Comparison of ENCODE assay signal across 10 cellular contexts in the genomic region with DNA sequence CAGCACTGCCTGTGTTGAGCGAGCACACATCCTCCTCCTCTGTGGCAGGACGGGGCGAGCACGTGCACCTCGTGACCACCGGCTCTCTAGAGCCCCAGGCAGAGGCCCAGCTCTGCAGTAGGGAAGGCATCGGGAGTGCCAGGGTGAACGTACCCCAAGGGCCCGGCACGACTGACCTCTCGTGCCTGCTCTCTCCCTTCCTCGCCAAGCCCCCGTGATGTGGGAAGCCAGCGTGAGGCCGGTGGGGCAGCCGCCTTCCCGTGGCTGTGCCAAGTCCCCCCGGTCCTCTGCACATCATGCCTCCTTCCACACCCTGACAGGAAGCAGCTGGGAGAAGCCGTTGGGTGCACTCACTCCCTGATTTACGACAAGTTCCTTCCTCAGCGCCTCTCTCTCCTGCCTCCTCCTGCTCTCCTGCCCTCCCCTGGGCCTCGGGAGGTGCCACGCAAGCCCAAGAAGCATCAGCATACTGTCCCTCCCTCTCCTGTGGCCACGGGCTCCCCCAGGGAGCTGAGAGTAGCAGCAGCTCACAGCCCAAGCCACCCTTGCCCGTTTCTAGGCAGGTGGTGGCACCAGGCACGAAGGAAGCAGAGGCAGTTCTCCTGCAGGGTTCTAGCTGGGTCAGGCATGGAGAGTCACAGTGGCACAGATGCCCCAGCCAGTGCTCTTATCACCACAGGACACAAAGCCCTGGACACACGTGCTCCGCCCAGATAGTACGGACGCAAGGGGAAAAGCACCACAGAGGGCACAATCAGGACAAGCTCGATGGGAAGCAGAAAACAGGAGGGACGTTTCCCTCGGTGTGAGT. TPM values are rescaled to one million over a fixed set of nuclear protein-coding genes. Genes with fewer than 3 reads are reported as not detected.
A peak's percentile ranks its signal among the peaks of the same experiment; 100 is the strongest.
DNase-seq lines count a peak whose midpoint lies in the region; ATAC-seq and TF ChIP-seq lines count a peak whose summit lies in the region.
"Had no signal": no experiment of that assay in that cellular context is flagged by ENCODE, and none has a peak within 500 bp of the region (broad histone marks: within the 10 kb centered on the region; RNA-seq: fewer than 3 reads in every experiment).

No MANE protein-coding gene starts in this region.

- H4K5ac ChIP-seq in IMR-90 (ENCODE audit: low read depth, low read length) = no peak overlapping the region

- H3K18ac ChIP-seq in IMR-90 (ENCODE audit: low read depth, low read length) = no peak overlapping the region

- H3K14ac ChIP-seq in IMR-90 (replicated peaks; ENCODE audit: low read depth, low read length) = peak overlapping the region; percentile 81

- H3K4me1 Mint-ChIP-seq in T-cell = peaks cover 22 to 30% (median 28%) of the 10 kb centered on the region in 3 donors

- no peak overlapping the region for H2AFZ ChIP-seq in IMR-90 (replicated peaks; ENCODE audit: low read length, poor library complexity)

- no TSS peak for BruUV-seq in IMR-90 (replicated peaks; lab: Mats Ljungman, UMichigan)

- H3K9me3 ChIP-seq in IMR-90 (ENCODE audit: control insufficient read depth, insufficient read depth, low read length) (no peaks in the 10 kb centered on the region), heart left ventricle (peaks cover 0 to 10% (median 0%) of the 10 kb centered on the region in 12 donors)
- H3K9me3 ChIP-seq: body of pancreas had no signal

- no peaks in the 10 kb centered on the region for H3K9me3 Mint-ChIP-seq in T-cell

- H3K9ac ChIP-seq in IMR-90 (ENCODE audit: low read depth, low read length) = no peak overlapping the region

- H3K27ac ChIP-seq in IMR-90 (ENCODE audit: insufficient read depth, low read length) (no peak overlapping the region), heart left ventricle (peak overlapping the region; percentile 28 to 79 (median 62))

- H2BK20ac ChIP-seq in IMR-90 (ENCODE audit: low read depth, low read length) = peak overlapping the region; percentile 18

- H3K4me2 ChIP-seq in IMR-90 (ENCODE audit: low read depth, low read length) = no peak overlapping the region

- WGBS in IMR-90 (ENCODE audit: extremely low coverage in 2 of 2, insufficient read length in 1 of 2), 2 experiments = 60% methylated on average over 17 of the region's 33 CpGs; no CpG with 5 or more reads in 1 of the 2 experiments
- WGBS in heart left ventricle, 4 donors = 28 to 49% (median 31%) methylated on average over 26 to 33 of the region's 33 CpGs

- peak overlapping the region; percentile 64 for H2AK5ac ChIP-seq in IMR-90 (ENCODE audit: low read depth, low read length)

- H3K27ac Mint-ChIP-seq in T-cell = no peak overlapping the region
- H3K27ac Mint-ChIP-seq: mesothelial cell of epicardium had no signal

- H2BK120ac ChIP-seq in IMR-90 (ENCODE audit: low read depth, low read length) = no peak overlapping the region; the same call in 1 of the 2 replicates

- H3K9me1 ChIP-seq in IMR-90 (ENCODE audit: insufficient read depth, low read length) = peaks cover 17% of the 10 kb centered on the region

- H3K4me3 Mint-ChIP-seq in T-cell = peak overlapping the region in 1 of 3 donors; percentile 66
- H3K4me3 Mint-ChIP-seq: mesothelial cell of epicardium had no signal

- no peak for TF ChIP-seq RAD21 in IMR-90 (IDR thresholded peaks at IDR 0.05; ENCODE audit: low read length)

- H3K36me3 ChIP-seq in IMR-90 (ENCODE audit: control insufficient read depth, insufficient read depth, low read length) = peaks cover 20% of the 10 kb centered on the region
- peaks cover 0 to 19% (median 16%) of the 10 kb centered on the region in 9 donors for H3K36me3 ChIP-seq in heart left ventricle

- H2AK9ac ChIP-seq in IMR-90 (replicated peaks; ENCODE audit: low read depth, low read length, poor library complexity) = peak overlapping the region; percentile 67

- peak overlapping the region; percentile 35 for H2BK5ac ChIP-seq in IMR-90 (ENCODE audit: low read depth, low read length, poor library complexity, severe bottlenecking)

- CTCF ChIA-PET in IMR-90 (lab: Yijun Ruan, JAX) (no interaction called here), T-cell (lab: Charles Lee) (no interaction called here)

- H3K4me1 ChIP-seq in IMR-90 (ENCODE audit: control insufficient read depth, insufficient read depth, low read length) (peaks cover 11% of the 10 kb centered on the region), heart left ventricle (peaks cover 6 to 67% (median 41%) of the 10 kb centered on the region in 12 donors)

- no peak overlapping the region for H3K56ac ChIP-seq in IMR-90 (ENCODE audit: extremely low read depth, insufficient read depth, low read length)

- ATAC-seq in IMR-90 (ENCODE audit: low read depth) (peak; percentile 27), T-cell (replicated peaks in 1 of 4) (peak; percentile 31 to 62 (median 53)), heart left ventricle (peak; percentile 51 to 74 (median 64)), GM18498 (IDR thresholded peaks at IDR 0.05; ENCODE audit: unreplicated experiment) (no peak)
- peak; percentile 47 for ATAC-seq in stimulated activated naive CD8-positive, alpha-beta T cell treated with anti-CD3 and anti-CD28 coated beads, Interleukin-15, Interleukin-2, amounts not matched to agents 100 U/mL and 50 U/mL, for 24 hours
- ATAC-seq: body of pancreas had no signal

- H3K4ac ChIP-seq in IMR-90 (ENCODE audit: low read depth, low read length) = peak overlapping the region; percentile 60

- H3K27me3 ChIP-seq in IMR-90 (ENCODE audit: control insufficient read depth, insufficient read depth, low read length) = no peaks in the 10 kb centered on the region
- no peaks in the 10 kb centered on the region for H3K27me3 ChIP-seq in heart left ventricle
- H3K27me3 ChIP-seq: body of pancreas had no signal

- no peak overlapping the region for H2BK15ac ChIP-seq in IMR-90 (ENCODE audit: low read depth, low read length)

- H3K4me3 ChIP-seq in IMR-90 (ENCODE audit: insufficient read depth, low read depth, low read length) (no peak overlapping the region), heart left ventricle (peak overlapping the region in 3 of 12 donors; percentile 6 to 33 (median 6))
- H3K4me3 ChIP-seq: body of pancreas had no signal

- TF ChIP-seq POLR2A in IMR-90 (IDR thresholded peaks at IDR 0.05; ENCODE audit: low read depth, low read length) (no peak), heart left ventricle (IDR thresholded peaks at IDR 0.05) (no peak)

- H4K8ac ChIP-seq in IMR-90 (ENCODE audit: low read depth in 2 of 2, low read length in 2 of 2) = peak overlapping the region in 1 of 2 experiments; percentile 24; a peak in 1 of 4 replicates

- H4K20me1 ChIP-seq in IMR-90 (ENCODE audit: insufficient read depth, low read length) = peaks cover 17% of the 10 kb centered on the region

- peaks cover 48 to 89% of the 10 kb centered on the region in 2 experiments for H3K79me1 ChIP-seq in IMR-90 (ENCODE audit: low read depth in 1 of 2, low read length in 2 of 2)

- H3K27me3 Mint-ChIP-seq in T-cell = no peaks in the 10 kb centered on the region

- TF ChIP-seq CTCF in IMR-90 (conservative IDR thresholded peaks at IDR 0.05; ENCODE audit: low read depth, low read length) (no peak), heart left ventricle (IDR thresholded peaks at IDR 0.05) (no peak)

- H3K23ac ChIP-seq in IMR-90 (ENCODE audit: low read depth, low read length) = peak overlapping the region; percentile 75

- DNase-seq in IMR-90 (no peak), T-cell (peak in 2 of 34 experiments; percentile 11 to 43), heart left ventricle (peak in 4 of 5 donors; percentile 51 to 70 (median 64)), NCI-H187 treated with DMSO at 0.1 percent for 48 hours (lab: John Stamatoyannopoulos, UW) (no peak), NAMALWA (ENCODE audit: low spot score) (no peak)
- no peak for DNase-seq in stimulated activated naive CD8-positive, alpha-beta T cell treated with anti-CD3 and anti-CD28 coated beads, Interleukin-15, Interleukin-2, amounts not matched to agents 100 U/mL and 50 U/mL, for 24 hours
- DNase-seq: stimulated activated naive CD4-positive, alpha-beta T cell treated with Interleukin-2 at 50 U/mL for 16 hours had no signal

- peaks cover 35% of the 10 kb centered on the region for H3K36me3 Mint-ChIP-seq in T-cell

- H4K91ac ChIP-seq in IMR-90 (ENCODE audit: insufficient read depth, low read depth, low read length) = 0 out of 2 replicates have a peak overlapping the region, but pooled peaks have one; percentile 27

- dilution Hi-C loops in IMR-90 (cut with HindIII; ENCODE audit: low sequenced_read_pairs, unreplicated experiment) = no loop called here

- in situ Hi-C loops in IMR-90 (cut with MboI; ENCODE audit: low sequenced_read_pairs) = no loop called here

- POLR2A ChIA-PET in IMR-90 (lab: Charles Lee; ENCODE audit: unreplicated experiment) (no interaction called here), T-cell (lab: Charles Lee) (interaction anchor here in 1 of 2 donors (0.5 to 0.6 kb wide), 2 partner anchors 64 to 98 kb away, joined by 3 to 4 read pairs; no protein-coding TSS in a partner anchor)

- intact Hi-C loops in IMR-90 (cut with micrococcal nuclease) = no loop called here
- intact Hi-C loops in heart left ventricle (cut with DNase I) = loop anchor here in 6 of 10 donors (5.0 to 10.0 kb wide), 4 partner anchors 70 to 110 kb away; partner anchors contain the start of gene GNA12 (in 4 of the 6)

TF ChIP-seq in IMR-90, 13 proteins besides CTCF, POLR2A, EP300 and RAD21 (continues in another document):
- TF ChIP-seq USF2 (IDR thresholded peaks at IDR 0.05; ENCODE audit: low read depth, low read length) = no peak
- TF ChIP-seq CHD1 (IDR thresholded peaks at IDR 0.05; ENCODE audit: low read depth, low read length) = no peak
- no peak for TF ChIP-seq MAZ (IDR thresholded peaks at IDR 0.05; ENCODE audit: borderline replicate concordance, low read depth, low read length)
- no peak for TF ChIP-seq BHLHE40 (IDR thresholded peaks at IDR 0.05; ENCODE audit: low read depth, low read length)
- no peak for TF ChIP-seq MAFK (IDR thresholded peaks at IDR 0.05; ENCODE audit: low read depth, low read length)
- TF ChIP-seq MXI1 (IDR thresholded peaks at IDR 0.05; ENCODE audit: borderline replicate concordance, low read depth, low read length) = no peak

RNA-seq across cellular contexts. Expression of gene AMZ1, which starts 47.0 kb away (rescaled TPM):
- total RNA-seq in IMR-90 (2012; rRNA removed) (0.54 and 0.83 TPM in 2 replicates), T-cell (under 1 TPM; 0.09 to 0.79 (median 0.30) TPM), heart left ventricle (under 1 TPM in 3 of 9 donors, not detected in 6; 0.05 to 0.48 (median 0.10) TPM)
- polyA plus RNA-seq in IMR-90 (2012; rRNA removed) (1.6 and 2.7 TPM in 2 replicates), heart left ventricle (under 1 TPM; 0.01 to 0.04 TPM)
- 0.93 and 1.5 TPM in 2 replicates for polyA plus RNA-seq in IMR-90 (2012; cell fraction: cytosol; rRNA removed)
- polyA plus RNA-seq in IMR-90 (2012; cell fraction: nucleus; rRNA removed; ENCODE audit: low replicate concordance) = 1.8 and 3.4 TPM in 2 replicates
- total RNA-seq: body of pancreas had no signal

Comparison
In these comparisons a context has a peak if more than half of its experiments do, and no peak if none do; other contexts are left out.
1. DNase-seq: peak in heart left ventricle (4 of 5); none in IMR-90 (single experiment), stimulated activated naive CD8-positive, alpha-beta T cell treated with anti-CD3 and anti-CD28 coated beads, Interleukin-15, Interleukin-2, amounts not matched to agents 100 U/mL and 50 U/mL, for 24 hours (single experiment), NCI-H187 treated with DMSO at 0.1 percent for 48 hours (single experiment) and NAMALWA (single experiment).